2 cellular contexts compared by ENCODE assay signal in genomic region chr19:48393196-48393558, GRCh38.
TF ChIP-seq lines count a peak whose summit lies in the region.

No MANE protein-coding gene starts in this region.

TF ChIP-seq in HCT116, 20 proteins besides CTCF, POLR2A, EP300 and RAD21:
- TF ChIP-seq EZH2phosphoT487 (IDR thresholded peaks at IDR 0.05; ENCODE audit: borderline replicate concordance) (no peak), FOSL1 (IDR thresholded peaks at IDR 0.05; ENCODE audit: low read depth) (no peak), SP1 (IDR thresholded peaks at IDR 0.05; ENCODE audit: low read depth) (no peak), SIN3A (IDR thresholded peaks at IDR 0.05; ENCODE audit: low read depth) (no peak)

TF ChIP-seq in K562, 482 proteins besides CTCF, POLR2A, EP300 and RAD21:
- peak; percentile 18; the same call in 1 of the 2 replicates for TF ChIP-seq ZBTB17 (CRISPR knock-in tag; IDR thresholded peaks at IDR 0.05)
- no peak for TF ChIP-seq CTBP1 (IDR thresholded peaks at IDR 0.05; ENCODE audit: borderline replicate concordance)
- TF ChIP-seq RBBP5 (IDR thresholded peaks at IDR 0.05; ENCODE audit: borderline replicate concordance, insufficient read depth, low read length, poor library complexity, severe bottlenecking): peak; percentile 11
- TF ChIP-seq ETS1 (conservative IDR thresholded peaks at IDR 0.05; ENCODE audit: control insufficient read depth, low read depth, low read length): 0 out of 2 replicates have a peak, but pooled peaks have one; percentile 15
- no peak for TF ChIP-seq ZNF23 (CRISPR knock-in tag; IDR thresholded peaks at IDR 0.05)
TF ChIP-seq in K562: peak in this region for 3.
